7 cellular contexts compared by ENCODE assay signal in genomic region chr22:17370036-17370765, GRCh38.
DNase-seq lines count a peak whose midpoint lies in the region; ATAC-seq lines count a peak whose summit lies in the region.

No MANE protein-coding gene starts in this region.

- H3K4me3 Mint-ChIP-seq in activated naive CD8-positive, alpha-beta T cell treated with anti-CD3 and anti-CD28 coated beads, Interleukin-2, amount 50 U/mL, for 24 hours = no peak overlapping the region
- peak overlapping the region; percentile 44 for H3K4me3 Mint-ChIP-seq in stimulated activated effector memory CD8-positive, alpha-beta T cell treated with anti-CD3 and anti-CD28 coated beads, Interleukin-12 subunit alpha, Interleukin-12 subunit beta, amount 100 ng/mL, for 72 hours

- H3K9me3 Mint-ChIP-seq in activated naive CD8-positive, alpha-beta T cell treated with anti-CD3 and anti-CD28 coated beads, Interleukin-2, amount 50 U/mL, for 24 hours = no peaks in the 10 kb centered on the region
- H3K9me3 Mint-ChIP-seq in stimulated activated effector memory CD8-positive, alpha-beta T cell treated with anti-CD3 and anti-CD28 coated beads, Interleukin-12 subunit alpha, Interleukin-12 subunit beta, amount 100 ng/mL, for 72 hours = no peaks in the 10 kb centered on the region

- peaks cover 16% of the 10 kb centered on the region for H3K4me1 Mint-ChIP-seq in activated naive CD8-positive, alpha-beta T cell treated with anti-CD3 and anti-CD28 coated beads, Interleukin-2, amount 50 U/mL, for 24 hours
- peaks cover 24% of the 10 kb centered on the region for H3K4me1 Mint-ChIP-seq in stimulated activated effector memory CD8-positive, alpha-beta T cell treated with anti-CD3 and anti-CD28 coated beads, Interleukin-12 subunit alpha, Interleukin-12 subunit beta, amount 100 ng/mL, for 72 hours

- no peak overlapping the region for H3K27ac Mint-ChIP-seq in activated naive CD8-positive, alpha-beta T cell treated with anti-CD3 and anti-CD28 coated beads, Interleukin-2, amount 50 U/mL, for 24 hours
- H3K27ac Mint-ChIP-seq in stimulated activated effector memory CD8-positive, alpha-beta T cell treated with anti-CD3 and anti-CD28 coated beads, Interleukin-12 subunit alpha, Interleukin-12 subunit beta, amount 100 ng/mL, for 72 hours = no peak overlapping the region

- ATAC-seq in HG03354 (IDR thresholded peaks at IDR 0.05; ENCODE audit: poor library complexity, severe bottlenecking, unreplicated experiment) (peak; percentile 18), HG03196 (IDR thresholded peaks at IDR 0.05; ENCODE audit: unreplicated experiment) (no peak), GM18907 (IDR thresholded peaks at IDR 0.05; ENCODE audit: unreplicated experiment) (no peak)
- peak; percentile 21 for ATAC-seq in activated naive CD8-positive, alpha-beta T cell treated with anti-CD3 and anti-CD28 coated beads, Interleukin-2, amount 50 U/mL, for 24 hours
- ATAC-seq in stimulated activated effector memory CD8-positive, alpha-beta T cell treated with anti-CD3 and anti-CD28 coated beads, Interleukin-12 subunit alpha, Interleukin-12 subunit beta, amount 100 ng/mL, for 72 hours = no peak

- peaks cover 52% of the 10 kb centered on the region for H3K27me3 Mint-ChIP-seq in activated naive CD8-positive, alpha-beta T cell treated with anti-CD3 and anti-CD28 coated beads, Interleukin-2, amount 50 U/mL, for 24 hours

- H3K36me3 Mint-ChIP-seq in activated naive CD8-positive, alpha-beta T cell treated with anti-CD3 and anti-CD28 coated beads, Interleukin-2, amount 50 U/mL, for 24 hours (ENCODE audit: low read depth) = no peaks in the 10 kb centered on the region
- H3K36me3 Mint-ChIP-seq in stimulated activated effector memory CD8-positive, alpha-beta T cell treated with anti-CD3 and anti-CD28 coated beads, Interleukin-12 subunit alpha, Interleukin-12 subunit beta, amount 100 ng/mL, for 72 hours = no peaks in the 10 kb centered on the region

- no peak for DNase-seq in activated naive CD8-positive, alpha-beta T cell treated with anti-CD3 and anti-CD28 coated beads, Interleukin-2, amount 50 U/mL, for 24 hours
- DNase-seq in iPS-NIHi7 (ENCODE audit: extremely low spot score) (peak; percentile 24), MV-4-11 (lab: John Stamatoyannopoulos, UW) (no peak)
- no peak for DNase-seq in stimulated activated effector memory CD8-positive, alpha-beta T cell treated with anti-CD3 and anti-CD28 coated beads, Interleukin-12 subunit alpha, Interleukin-12 subunit beta, amount 100 ng/mL, for 72 hours (ENCODE audit: low spot score in 2 of 2)

Comparison
In these comparisons a context has a peak if more than half of its experiments do, and no peak if none do; other contexts are left out.
1. ATAC-seq: peak in HG03354 (single experiment) and activated naive CD8-positive, alpha-beta T cell treated with anti-CD3 and anti-CD28 coated beads, Interleukin-2, amount 50 U/mL, for 24 hours (single experiment); none in stimulated activated effector memory CD8-positive, alpha-beta T cell treated with anti-CD3 and anti-CD28 coated beads, Interleukin-12 subunit alpha, Interleukin-12 subunit beta, amount 100 ng/mL, for 72 hours (single experiment), HG03196 (single experiment) and GM18907 (single experiment).